In the genomic region with DNA sequence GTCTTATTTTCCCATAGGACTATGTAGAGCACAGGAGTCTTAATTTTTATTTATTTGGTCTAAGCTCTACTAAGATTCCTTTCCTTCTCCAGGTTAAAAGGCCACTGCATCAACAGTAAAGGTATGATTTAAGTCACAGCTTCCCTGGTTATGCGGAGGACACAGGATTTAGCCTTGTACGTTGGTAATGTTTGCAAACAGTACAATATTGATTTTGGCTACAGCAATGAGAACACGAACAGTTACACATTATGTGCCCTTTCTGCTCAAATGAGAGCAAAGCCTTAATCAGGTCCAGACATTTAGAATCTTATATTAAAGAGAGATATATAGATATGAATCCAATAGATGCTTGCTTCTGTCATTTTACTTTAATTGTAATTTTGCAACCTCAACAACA, we compare ENCODE assay signal across 20 cellular contexts.
"Had no signal": no experiment of that assay in that cellular context is flagged by ENCODE, and none has a peak within 500 bp of the region (broad histone marks: within the 10 kb centered on the region; RNA-seq: fewer than 3 reads in every experiment).

No MANE protein-coding gene starts in this region.

- H3K27me3 ChIP-seq: foreskin keratinocyte, suprapubic skin, thyroid gland, uterus had no signal

- ATAC-seq: effector memory CD8-positive, alpha-beta T cell; foreskin keratinocyte; right cardiac atrium had no signal

- H3K27ac ChIP-seq: epithelial cell of prostate, foreskin keratinocyte, left ventricle myocardium inferior, suprapubic skin, thyroid gland, uterus had no signal

- H3K36me3 ChIP-seq: left ventricle myocardium inferior, suprapubic skin, thyroid gland, uterus had no signal

- FAIRE-seq: colon, keratinocyte had no signal

- DNase-seq: effector memory CD8-positive, alpha-beta T cell; foreskin keratinocyte; immature natural killer cell; left ventricle myocardium inferior; mesenchymal stem cell; naive B cell; nephron progenitor cell; right cardiac atrium; stimulated activated CD4-positive, alpha-beta T cell treated with anti-CD3 and anti-CD28 coated beads, Interleukin-2, amount 100 ng/mL, for 48 hours; stimulated activated naive CD4-positive, alpha-beta T cell treated with Interleukin-2 at 50 U/mL for 16 hours; thyroid gland; uterus had no signal

- H3K27ac Mint-ChIP-seq: dendritic cell treated with granulocyte-macrophage colony-stimulating factor and Interleukin-4, amounts not matched to agents 40 ng/mL and 50 ng/mL, for 4 days; effector memory CD8-positive, alpha-beta T cell; immature natural killer cell; naive B cell; nephron progenitor cell; type B pancreatic cell had no signal

- H3K9me3 ChIP-seq: left ventricle myocardium inferior, suprapubic skin, thyroid gland, uterus had no signal

- H3K9me3 Mint-ChIP-seq: dendritic cell treated with granulocyte-macrophage colony-stimulating factor and Interleukin-4, amounts not matched to agents 40 ng/mL and 50 ng/mL, for 4 days; effector memory CD8-positive, alpha-beta T cell; nephron progenitor cell; type B pancreatic cell had no signal

- H3K27me3 Mint-ChIP-seq: dendritic cell treated with granulocyte-macrophage colony-stimulating factor and Interleukin-4, amounts not matched to agents 40 ng/mL and 50 ng/mL, for 4 days; effector memory CD8-positive, alpha-beta T cell; type B pancreatic cell had no signal

- H3K36me3 Mint-ChIP-seq: immature natural killer cell, naive B cell, type B pancreatic cell had no signal

- H3K4me3 ChIP-seq: left ventricle myocardium inferior, lung, smooth muscle cell, suprapubic skin, thyroid gland, uterus had no signal

- H3K4me1 Mint-ChIP-seq: immature natural killer cell, naive B cell had no signal

- H3K4me1 ChIP-seq: foreskin keratinocyte, left ventricle myocardium inferior, suprapubic skin, thyroid gland, uterus had no signal

- H3K4me3 Mint-ChIP-seq: dendritic cell treated with granulocyte-macrophage colony-stimulating factor and Interleukin-4, amounts not matched to agents 40 ng/mL and 50 ng/mL, for 4 days; effector memory CD8-positive, alpha-beta T cell; immature natural killer cell; naive B cell; nephron progenitor cell; type B pancreatic cell had no signal
